ENCODE assay signal across 1 cellular context in the genomic region with DNA sequence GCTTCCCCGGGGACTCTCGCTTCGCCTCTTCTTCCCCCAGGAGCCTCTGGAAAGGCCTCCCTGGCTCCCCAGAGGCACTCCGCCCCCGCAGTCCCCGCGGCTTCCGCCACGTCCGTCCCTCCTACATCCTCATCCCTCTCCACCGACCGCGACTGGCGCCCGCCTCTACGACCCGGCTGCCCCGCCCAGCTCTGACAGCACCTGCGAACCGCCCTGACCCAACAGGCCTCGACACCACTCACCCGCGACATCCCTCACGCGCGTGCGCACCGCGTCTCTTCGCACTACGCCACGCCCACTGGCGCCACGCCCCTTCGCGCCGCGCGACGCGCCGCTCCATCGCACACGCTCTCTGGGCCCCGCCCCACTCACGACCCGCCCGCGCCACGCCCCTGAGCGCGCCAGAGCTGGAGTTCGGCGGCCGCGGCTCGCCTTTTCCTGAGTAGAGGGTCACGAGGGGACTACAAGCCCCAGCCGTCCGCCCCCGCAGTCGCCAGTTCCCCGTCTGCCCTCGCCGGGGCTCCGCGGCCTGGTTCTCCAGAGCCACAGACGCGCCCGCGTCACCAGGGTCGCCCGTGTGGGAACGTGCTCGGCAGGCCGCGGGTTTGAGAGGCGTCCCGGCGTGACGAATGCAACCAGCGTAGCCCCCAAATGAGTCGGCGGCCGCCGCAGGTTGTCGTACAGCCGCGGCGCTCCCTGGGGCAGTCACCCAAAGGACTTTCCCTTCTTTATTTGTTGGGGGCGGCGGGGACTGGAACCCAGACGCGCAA.
TF ChIP-seq lines count a peak whose summit lies in the region.

No MANE protein-coding gene starts in this region.

TF ChIP-seq in HepG2, 621 proteins besides CTCF, POLR2A, EP300 and RAD21 (continued from another document and continues in another):
- TF ChIP-seq, protein P1, sequence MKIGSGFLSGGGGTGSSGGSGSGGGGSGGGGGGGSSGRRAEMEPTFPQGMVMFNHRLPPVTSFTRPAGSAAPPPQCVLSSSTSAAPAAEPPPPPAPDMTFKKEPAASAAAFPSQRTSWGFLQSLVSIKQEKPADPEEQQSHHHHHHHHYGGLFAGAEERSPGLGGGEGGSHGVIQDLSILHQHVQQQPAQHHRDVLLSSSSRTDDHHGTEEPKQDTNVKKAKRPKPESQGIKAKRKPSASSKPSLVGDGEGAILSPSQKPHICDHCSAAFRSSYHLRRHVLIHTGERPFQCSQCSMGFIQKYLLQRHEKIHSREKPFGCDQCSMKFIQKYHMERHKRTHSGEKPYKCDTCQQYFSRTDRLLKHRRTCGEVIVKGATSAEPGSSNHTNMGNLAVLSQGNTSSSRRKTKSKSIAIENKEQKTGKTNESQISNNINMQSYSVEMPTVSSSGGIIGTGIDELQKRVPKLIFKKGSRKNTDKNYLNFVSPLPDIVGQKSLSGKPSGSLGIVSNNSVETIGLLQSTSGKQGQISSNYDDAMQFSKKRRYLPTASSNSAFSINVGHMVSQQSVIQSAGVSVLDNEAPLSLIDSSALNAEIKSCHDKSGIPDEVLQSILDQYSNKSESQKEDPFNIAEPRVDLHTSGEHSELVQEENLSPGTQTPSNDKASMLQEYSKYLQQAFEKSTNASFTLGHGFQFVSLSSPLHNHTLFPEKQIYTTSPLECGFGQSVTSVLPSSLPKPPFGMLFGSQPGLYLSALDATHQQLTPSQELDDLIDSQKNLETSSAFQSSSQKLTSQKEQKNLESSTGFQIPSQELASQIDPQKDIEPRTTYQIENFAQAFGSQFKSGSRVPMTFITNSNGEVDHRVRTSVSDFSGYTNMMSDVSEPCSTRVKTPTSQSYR (CRISPR knock-in tag; IDR thresholded peaks at IDR 0.05; ENCODE audit: borderline replicate concordance): 0 out of 2 replicates have a peak, but pooled peaks have one; percentile 1
- TF ChIP-seq PAF1 (CRISPR knock-in tag; IDR thresholded peaks at IDR 0.05) (no peak), ZNF678 (CRISPR knock-in tag; IDR thresholded peaks at IDR 0.05) (no peak; the same call in none of the 2 replicates), ZNF564 (CRISPR knock-in tag; IDR thresholded peaks at IDR 0.05) (peak; percentile 87; the same call in 1 of the 2 replicates), SOX13 (IDR thresholded peaks at IDR 0.05) (peak; percentile 6; the same call in 1 of the 2 replicates), SOX13 (CRISPR knock-in tag; conservative IDR thresholded peaks at IDR 0.05 in 1 of 2, IDR thresholded peaks at IDR 0.05 in 1 of 2) (no peak; a peak in 1 of 4 replicates), ZNF737 (CRISPR knock-in tag; IDR thresholded peaks at IDR 0.05; ENCODE audit: borderline replicate concordance) (peak; percentile 79; the same call in 1 of the 2 replicates), DNMT1 (CRISPR knock-in tag; IDR thresholded peaks at IDR 0.05) (peak; percentile 70), MIER2 (CRISPR knock-in tag; IDR thresholded peaks at IDR 0.05) (no peak), NONO (IDR thresholded peaks at IDR 0.05) (no peak), NONO (CRISPR knock-in tag; conservative IDR thresholded peaks at IDR 0.05) (peak; percentile 95), CCDC6 (CRISPR knock-in tag; IDR thresholded peaks at IDR 0.05) (peak; percentile 91; the same call in 1 of the 2 replicates), MATR3 (CRISPR knock-in tag; IDR thresholded peaks at IDR 0.05) (no peak), HDAC1 (CRISPR knock-in tag; IDR thresholded peaks at IDR 0.05) (peak; percentile 95), ZZZ3 (CRISPR knock-in tag; IDR thresholded peaks at IDR 0.05; ENCODE audit: borderline replicate concordance) (no peak), ZNF570 (CRISPR knock-in tag; IDR thresholded peaks at IDR 0.05; ENCODE audit: borderline replicate concordance) (0 out of 2 replicates have a peak, but pooled peaks have one; percentile 53), EZH2 (conservative IDR thresholded peaks at IDR 0.05; ENCODE audit: low read depth, low read length) (no peak), ZNF337 (CRISPR knock-in tag; IDR thresholded peaks at IDR 0.05; ENCODE audit: borderline replicate concordance, low read depth) (peak; percentile 88), SMC3 (IDR thresholded peaks at IDR 0.05; ENCODE audit: low read length) (no peak), TBX3 (IDR thresholded peaks at IDR 0.05; ENCODE audit: borderline replicate concordance) (no peak; the same call in 1 of the 2 replicates), GLI4 (CRISPR knock-in tag; IDR thresholded peaks at IDR 0.05; ENCODE audit: borderline replicate concordance) (peak; percentile 94), KDM5B (CRISPR knock-in tag; IDR thresholded peaks at IDR 0.05; ENCODE audit: borderline replicate concordance) (peak; percentile 99), ZNF790 (CRISPR knock-in tag; IDR thresholded peaks at IDR 0.05; ENCODE audit: borderline replicate concordance) (peak; percentile 98), TOE1 (CRISPR knock-in tag; IDR thresholded peaks at IDR 0.05) (no peak; the same call in 1 of the 2 replicates), MAF1 (CRISPR knock-in tag; IDR thresholded peaks at IDR 0.05; ENCODE audit: borderline replicate concordance) (no peak), ZNF550 (CRISPR knock-in tag; IDR thresholded peaks at IDR 0.05; ENCODE audit: borderline replicate concordance) (no peak)
- TF ChIP-seq, protein P2, sequence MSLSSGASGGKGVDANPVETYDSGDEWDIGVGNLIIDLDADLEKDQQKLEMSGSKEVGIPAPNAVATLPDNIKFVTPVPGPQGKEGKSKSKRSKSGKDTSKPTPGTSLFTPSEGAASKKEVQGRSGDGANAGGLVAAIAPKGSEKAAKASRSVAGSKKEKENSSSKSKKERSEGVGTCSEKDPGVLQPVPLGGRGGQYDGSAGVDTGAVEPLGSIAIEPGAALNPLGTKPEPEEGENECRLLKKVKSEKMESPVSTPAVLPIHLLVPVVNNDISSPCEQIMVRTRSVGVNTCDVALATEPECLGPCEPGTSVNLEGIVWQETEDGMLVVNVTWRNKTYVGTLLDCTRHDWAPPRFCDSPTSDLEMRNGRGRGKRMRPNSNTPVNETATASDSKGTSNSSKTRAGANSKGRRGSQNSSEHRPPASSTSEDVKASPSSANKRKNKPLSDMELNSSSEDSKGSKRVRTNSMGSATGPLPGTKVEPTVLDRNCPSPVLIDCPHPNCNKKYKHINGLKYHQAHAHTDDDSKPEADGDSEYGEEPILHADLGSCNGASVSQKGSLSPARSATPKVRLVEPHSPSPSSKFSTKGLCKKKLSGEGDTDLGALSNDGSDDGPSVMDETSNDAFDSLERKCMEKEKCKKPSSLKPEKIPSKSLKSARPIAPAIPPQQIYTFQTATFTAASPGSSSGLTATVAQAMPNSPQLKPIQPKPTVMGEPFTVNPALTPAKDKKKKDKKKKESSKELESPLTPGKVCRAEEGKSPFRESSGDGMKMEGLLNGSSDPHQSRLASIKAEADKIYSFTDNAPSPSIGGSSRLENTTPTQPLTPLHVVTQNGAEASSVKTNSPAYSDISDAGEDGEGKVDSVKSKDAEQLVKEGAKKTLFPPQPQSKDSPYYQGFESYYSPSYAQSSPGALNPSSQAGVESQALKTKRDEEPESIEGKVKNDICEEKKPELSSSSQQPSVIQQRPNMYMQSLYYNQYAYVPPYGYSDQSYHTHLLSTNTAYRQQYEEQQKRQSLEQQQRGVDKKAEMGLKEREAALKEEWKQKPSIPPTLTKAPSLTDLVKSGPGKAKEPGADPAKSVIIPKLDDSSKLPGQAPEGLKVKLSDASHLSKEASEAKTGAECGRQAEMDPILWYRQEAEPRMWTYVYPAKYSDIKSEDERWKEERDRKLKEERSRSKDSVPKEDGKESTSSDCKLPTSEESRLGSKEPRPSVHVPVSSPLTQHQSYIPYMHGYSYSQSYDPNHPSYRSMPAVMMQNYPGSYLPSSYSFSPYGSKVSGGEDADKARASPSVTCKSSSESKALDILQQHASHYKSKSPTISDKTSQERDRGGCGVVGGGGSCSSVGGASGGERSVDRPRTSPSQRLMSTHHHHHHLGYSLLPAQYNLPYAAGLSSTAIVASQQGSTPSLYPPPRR (CRISPR knock-in tag; IDR thresholded peaks at IDR 0.05; ENCODE audit: borderline replicate concordance): peak; percentile 78; the same call in 1 of the 2 replicates
- TF ChIP-seq, protein P3, sequence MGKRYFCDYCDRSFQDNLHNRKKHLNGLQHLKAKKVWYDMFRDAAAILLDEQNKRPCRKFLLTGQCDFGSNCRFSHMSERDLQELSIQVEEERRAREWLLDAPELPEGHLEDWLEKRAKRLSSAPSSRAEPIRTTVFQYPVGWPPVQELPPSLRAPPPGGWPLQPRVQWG (CRISPR knock-in tag; IDR thresholded peaks at IDR 0.05; ENCODE audit: borderline replicate concordance, low read depth): no peak
- TF ChIP-seq, protein P4, sequence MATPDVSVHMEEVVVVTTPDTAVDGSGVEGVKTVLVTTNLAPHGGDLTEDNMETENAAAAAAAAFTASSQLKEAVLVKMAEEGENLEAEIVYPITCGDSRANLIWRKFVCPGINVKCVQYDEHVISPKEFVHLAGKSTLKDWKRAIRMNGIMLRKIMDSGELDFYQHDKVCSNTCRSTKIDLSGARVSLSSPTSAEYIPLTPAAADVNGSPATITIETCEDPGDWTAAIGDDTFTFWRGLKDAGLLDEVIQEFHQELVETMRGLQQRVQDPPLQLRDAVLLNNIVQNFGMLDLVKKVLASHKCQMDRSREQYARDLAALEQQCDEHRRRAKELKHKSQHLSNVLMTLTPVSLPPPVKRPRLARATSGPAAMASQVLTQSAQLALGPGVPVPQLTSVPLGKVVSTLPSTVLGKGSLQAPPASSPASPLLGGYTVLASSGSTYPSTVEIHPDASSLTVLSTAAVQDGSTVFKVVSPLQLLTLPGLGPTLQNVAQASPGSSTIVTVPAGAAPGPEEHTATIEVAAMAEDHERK (CRISPR knock-in tag; IDR thresholded peaks at IDR 0.05; ENCODE audit: low read depth): peak; percentile 79; the same call in 1 of the 2 replicates
- TF ChIP-seq, protein P5, sequence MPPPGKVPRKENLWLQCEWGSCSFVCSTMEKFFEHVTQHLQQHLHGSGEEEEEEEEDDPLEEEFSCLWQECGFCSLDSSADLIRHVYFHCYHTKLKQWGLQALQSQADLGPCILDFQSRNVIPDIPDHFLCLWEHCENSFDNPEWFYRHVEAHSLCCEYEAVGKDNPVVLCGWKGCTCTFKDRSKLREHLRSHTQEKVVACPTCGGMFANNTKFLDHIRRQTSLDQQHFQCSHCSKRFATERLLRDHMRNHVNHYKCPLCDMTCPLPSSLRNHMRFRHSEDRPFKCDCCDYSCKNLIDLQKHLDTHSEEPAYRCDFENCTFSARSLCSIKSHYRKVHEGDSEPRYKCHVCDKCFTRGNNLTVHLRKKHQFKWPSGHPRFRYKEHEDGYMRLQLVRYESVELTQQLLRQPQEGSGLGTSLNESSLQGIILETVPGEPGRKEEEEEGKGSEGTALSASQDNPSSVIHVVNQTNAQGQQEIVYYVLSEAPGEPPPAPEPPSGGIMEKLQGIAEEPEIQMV (CRISPR knock-in tag; IDR thresholded peaks at IDR 0.05; ENCODE audit: low read depth): peak; percentile 89; the same call in 1 of the 2 replicates
- TF ChIP-seq, protein P6, sequence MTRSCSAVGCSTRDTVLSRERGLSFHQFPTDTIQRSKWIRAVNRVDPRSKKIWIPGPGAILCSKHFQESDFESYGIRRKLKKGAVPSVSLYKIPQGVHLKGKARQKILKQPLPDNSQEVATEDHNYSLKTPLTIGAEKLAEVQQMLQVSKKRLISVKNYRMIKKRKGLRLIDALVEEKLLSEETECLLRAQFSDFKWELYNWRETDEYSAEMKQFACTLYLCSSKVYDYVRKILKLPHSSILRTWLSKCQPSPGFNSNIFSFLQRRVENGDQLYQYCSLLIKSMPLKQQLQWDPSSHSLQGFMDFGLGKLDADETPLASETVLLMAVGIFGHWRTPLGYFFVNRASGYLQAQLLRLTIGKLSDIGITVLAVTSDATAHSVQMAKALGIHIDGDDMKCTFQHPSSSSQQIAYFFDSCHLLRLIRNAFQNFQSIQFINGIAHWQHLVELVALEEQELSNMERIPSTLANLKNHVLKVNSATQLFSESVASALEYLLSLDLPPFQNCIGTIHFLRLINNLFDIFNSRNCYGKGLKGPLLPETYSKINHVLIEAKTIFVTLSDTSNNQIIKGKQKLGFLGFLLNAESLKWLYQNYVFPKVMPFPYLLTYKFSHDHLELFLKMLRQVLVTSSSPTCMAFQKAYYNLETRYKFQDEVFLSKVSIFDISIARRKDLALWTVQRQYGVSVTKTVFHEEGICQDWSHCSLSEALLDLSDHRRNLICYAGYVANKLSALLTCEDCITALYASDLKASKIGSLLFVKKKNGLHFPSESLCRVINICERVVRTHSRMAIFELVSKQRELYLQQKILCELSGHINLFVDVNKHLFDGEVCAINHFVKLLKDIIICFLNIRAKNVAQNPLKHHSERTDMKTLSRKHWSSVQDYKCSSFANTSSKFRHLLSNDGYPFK (CRISPR knock-in tag; IDR thresholded peaks at IDR 0.05; ENCODE audit: borderline replicate concordance): peak; percentile 72
- TF ChIP-seq, protein P7, sequence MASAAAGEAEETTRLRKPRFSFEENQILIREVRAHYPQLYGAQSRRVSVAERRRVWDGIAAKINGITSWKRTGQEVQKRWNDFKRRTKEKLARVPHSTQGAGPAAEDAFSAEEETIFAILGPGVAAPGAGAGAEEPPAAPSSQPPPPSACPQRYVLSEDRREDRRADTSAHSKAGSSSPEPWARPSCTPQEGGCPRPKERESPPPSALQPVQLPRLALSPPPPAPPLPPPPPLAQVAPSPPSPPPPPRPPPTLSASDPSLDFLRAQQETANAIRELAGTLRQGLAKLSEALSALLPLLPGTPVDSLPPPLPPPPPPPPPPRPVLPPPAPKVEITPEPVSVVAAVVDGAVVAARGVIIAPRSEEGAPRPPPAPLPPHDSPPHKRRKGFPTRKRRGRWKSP (CRISPR knock-in tag; IDR thresholded peaks at IDR 0.05): peak; percentile 94; the same call in 1 of the 2 replicates
- TF ChIP-seq, protein P8, sequence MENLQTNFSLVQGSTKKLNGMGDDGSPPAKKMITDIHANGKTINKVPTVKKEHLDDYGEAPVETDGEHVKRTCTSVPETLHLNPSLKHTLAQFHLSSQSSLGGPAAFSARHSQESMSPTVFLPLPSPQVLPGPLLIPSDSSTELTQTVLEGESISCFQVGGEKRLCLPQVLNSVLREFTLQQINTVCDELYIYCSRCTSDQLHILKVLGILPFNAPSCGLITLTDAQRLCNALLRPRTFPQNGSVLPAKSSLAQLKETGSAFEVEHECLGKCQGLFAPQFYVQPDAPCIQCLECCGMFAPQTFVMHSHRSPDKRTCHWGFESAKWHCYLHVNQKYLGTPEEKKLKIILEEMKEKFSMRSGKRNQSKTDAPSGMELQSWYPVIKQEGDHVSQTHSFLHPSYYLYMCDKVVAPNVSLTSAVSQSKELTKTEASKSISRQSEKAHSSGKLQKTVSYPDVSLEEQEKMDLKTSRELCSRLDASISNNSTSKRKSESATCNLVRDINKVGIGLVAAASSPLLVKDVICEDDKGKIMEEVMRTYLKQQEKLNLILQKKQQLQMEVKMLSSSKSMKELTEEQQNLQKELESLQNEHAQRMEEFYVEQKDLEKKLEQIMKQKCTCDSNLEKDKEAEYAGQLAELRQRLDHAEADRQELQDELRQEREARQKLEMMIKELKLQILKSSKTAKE (CRISPR knock-in tag; IDR thresholded peaks at IDR 0.05; ENCODE audit: borderline replicate concordance): peak; percentile 91
- TF ChIP-seq, protein P9, sequence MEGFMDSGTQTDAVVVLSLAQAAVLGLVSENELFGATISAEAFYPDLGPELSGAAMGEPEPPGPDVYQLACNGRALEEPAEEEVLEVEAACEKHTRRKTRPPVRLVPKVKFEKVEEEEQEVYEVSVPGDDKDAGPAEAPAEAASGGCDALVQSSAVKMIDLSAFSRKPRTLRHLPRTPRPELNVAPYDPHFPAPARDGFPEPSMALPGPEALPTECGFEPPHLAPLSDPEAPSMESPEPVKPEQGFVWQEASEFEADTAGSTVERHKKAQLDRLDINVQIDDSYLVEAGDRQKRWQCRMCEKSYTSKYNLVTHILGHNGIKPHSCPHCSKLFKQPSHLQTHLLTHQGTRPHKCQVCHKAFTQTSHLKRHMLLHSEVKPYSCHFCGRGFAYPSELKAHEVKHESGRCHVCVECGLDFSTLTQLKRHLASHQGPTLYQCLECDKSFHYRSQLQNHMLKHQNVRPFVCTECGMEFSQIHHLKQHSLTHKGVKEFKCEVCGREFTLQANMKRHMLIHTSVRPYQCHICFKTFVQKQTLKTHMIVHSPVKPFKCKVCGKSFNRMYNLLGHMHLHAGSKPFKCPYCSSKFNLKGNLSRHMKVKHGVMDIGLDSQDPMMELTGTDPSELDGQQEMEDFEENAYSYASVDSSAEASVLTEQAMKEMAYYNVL (CRISPR knock-in tag; IDR thresholded peaks at IDR 0.05; ENCODE audit: borderline replicate concordance): peak; percentile 64; the same call in 1 of the 2 replicates
